ENCODE assay signal across 9 cellular contexts in the genomic region with DNA sequence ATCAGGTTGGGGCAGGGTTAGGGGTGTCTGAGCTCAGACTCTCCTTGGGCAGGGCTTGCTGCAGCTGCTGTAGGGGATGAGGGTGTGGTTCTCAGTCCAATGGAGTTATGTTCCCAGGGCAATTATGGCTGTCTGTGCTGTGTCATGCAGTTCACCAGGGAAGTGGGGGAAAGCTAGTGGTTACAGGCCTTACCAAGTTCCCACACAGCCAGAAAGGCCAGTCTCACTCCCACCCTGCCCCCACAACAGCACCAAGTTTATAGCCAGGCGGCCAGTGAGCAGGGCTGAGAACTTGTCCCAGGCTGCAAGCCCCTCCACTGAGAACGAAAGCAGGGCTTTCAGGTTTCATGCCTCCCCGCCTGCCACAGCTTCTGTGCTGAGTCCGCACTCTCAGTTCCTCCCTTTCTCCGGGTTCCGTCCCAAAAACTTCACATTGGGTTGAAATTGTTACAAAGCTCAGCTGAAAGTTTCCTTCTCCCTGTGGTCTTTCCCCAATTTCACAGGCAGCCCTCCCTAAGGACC. TPM values are rescaled to one million over a fixed set of nuclear protein-coding genes. Genes with fewer than 3 reads are reported as not detected.
A peak's percentile ranks its signal among the peaks of the same experiment; 100 is the strongest.
DNase-seq lines count a peak whose midpoint lies in the region; ATAC-seq, FAIRE-seq and TF ChIP-seq lines count a peak whose summit lies in the region.
"Had no signal": no experiment of that assay in that cellular context is flagged by ENCODE, and none has a peak within 500 bp of the region (broad histone marks: within the 10 kb centered on the region; RNA-seq: fewer than 3 reads in every experiment).

No MANE protein-coding gene starts in this region.

- peak overlapping the region; percentile 81 for H3K4me2 ChIP-seq in MM.1S (ENCODE audit: low read depth, low read length)

- H3K27me3 ChIP-seq in MM.1S (replicated peaks; ENCODE audit: insufficient read depth, low read length) (no peaks in the 10 kb centered on the region), muscle layer of duodenum (ENCODE audit: low read depth, low read length) (no peaks in the 10 kb centered on the region), small intestine (ENCODE audit: control insufficient read depth in 2 of 2, insufficient read depth in 2 of 2, low read length in 2 of 2) (no peaks in the 10 kb centered on the region)
- H3K27me3 ChIP-seq: Peyer's patch had no signal

- ATAC-seq in GM18517 (IDR thresholded peaks at IDR 0.05; ENCODE audit: unreplicated experiment) (peak; percentile 18), HG02642 (IDR thresholded peaks at IDR 0.05; ENCODE audit: poor library complexity, unreplicated experiment) (peak; percentile 90)

- H3F3A ChIP-seq in MM.1S (ENCODE audit: insufficient read depth, low read length) = peaks cover 24% of the 10 kb centered on the region

- no peaks in the 10 kb centered on the region for H3K79me2 ChIP-seq in MM.1S (ENCODE audit: low read length)

- no peaks in the 10 kb centered on the region for H4K20me1 ChIP-seq in MM.1S (ENCODE audit: insufficient read depth, low read length)

- peaks cover 4% of the 10 kb centered on the region for H3K9me3 Mint-ChIP-seq in activated T-cell treated with anti-CD3 and anti-CD28 coated beads, Interleukin-2, amount 50 U/mL, for 24 hours

- 80 to 95% (median 95%) methylated on average over 6 of the region's 6 CpGs for WGBS in small intestine, 3 donors

- H3K9ac ChIP-seq in MM.1S (ENCODE audit: low read length) (peak overlapping the region; percentile 43), kidney (ENCODE audit: low read length in 2 of 2) (no peak overlapping the region)

- H3K27ac ChIP-seq in MM.1S (ENCODE audit: low read length) (peak overlapping the region; percentile 88), muscle layer of duodenum (ENCODE audit: low read length) (peak overlapping the region; percentile 28), kidney (ENCODE audit: low read depth in 2 of 2, low read length in 2 of 2) (no peak overlapping the region), small intestine (ENCODE audit: low read depth in 1 of 2, low read length in 1 of 2) (no peak overlapping the region)

- intact Hi-C loops in kidney (cut with DNase I) = no loop called here

- H3K27me3 Mint-ChIP-seq in activated T-cell treated with anti-CD3 and anti-CD28 coated beads, Interleukin-2, amount 50 U/mL, for 24 hours = peaks cover 3% of the 10 kb centered on the region

- no peak overlapping the region for H3K27ac Mint-ChIP-seq in activated T-cell treated with anti-CD3 and anti-CD28 coated beads, Interleukin-2, amount 50 U/mL, for 24 hours

- no peak for FAIRE-seq in kidney (lab: Jason Lieb, UNC)
- no peak for FAIRE-seq in small intestine (lab: Jason Lieb, UNC)

- H3K4me1 ChIP-seq in MM.1S (ENCODE audit: low read length) (peaks cover 12% of the 10 kb centered on the region), muscle layer of duodenum (ENCODE audit: control insufficient read depth in 1 of 2, insufficient read depth in 2 of 2, low read length in 2 of 2) (no peaks in the 10 kb centered on the region), kidney (ENCODE audit: control insufficient read depth in 1 of 2, insufficient read depth in 1 of 2, low read depth in 1 of 2, low read length in 2 of 2) (no peaks in the 10 kb centered on the region), small intestine (ENCODE audit: control insufficient read depth in 2 of 2, insufficient read depth in 1 of 2, low read depth in 1 of 2, low read length in 1 of 2) (no peaks in the 10 kb centered on the region)
- H3K4me1 ChIP-seq: Peyer's patch had no signal

- no peaks in the 10 kb centered on the region for H3K4me1 Mint-ChIP-seq in activated T-cell treated with anti-CD3 and anti-CD28 coated beads, Interleukin-2, amount 50 U/mL, for 24 hours (ENCODE audit: low read depth)

- no peak overlapping the region for H3K4me3 Mint-ChIP-seq in activated T-cell treated with anti-CD3 and anti-CD28 coated beads, Interleukin-2, amount 50 U/mL, for 24 hours

- peak overlapping the region; percentile 84 for H2AFZ ChIP-seq in MM.1S (ENCODE audit: low read length)

- no peaks in the 10 kb centered on the region for H3K36me3 ChIP-seq in MM.1S (replicated peaks; ENCODE audit: insufficient read depth, low read length)
- H3K36me3 ChIP-seq in muscle layer of duodenum (ENCODE audit: control insufficient read depth in 1 of 2, insufficient read depth in 2 of 2, low read length in 2 of 2) = no peaks in the 10 kb centered on the region
- no peaks in the 10 kb centered on the region for H3K36me3 ChIP-seq in kidney (ENCODE audit: control insufficient read depth in 1 of 2, insufficient read depth in 2 of 2, low read length in 2 of 2)
- no peaks in the 10 kb centered on the region for H3K36me3 ChIP-seq in small intestine (ENCODE audit: control insufficient read depth in 2 of 2, insufficient read depth in 2 of 2, low read length in 2 of 2)
- H3K36me3 ChIP-seq: Peyer's patch had no signal

- DNase-seq in MM.1S (peak; percentile 86), kidney (no peak), small intestine (no peak), COLO829 (ENCODE audit: low spot score) (no peak)
- DNase-seq in activated T-cell treated with anti-CD3 and anti-CD28 coated beads, Interleukin-2, amount 50 U/mL, for 24 hours = no peak

- no peaks in the 10 kb centered on the region for H3K9me3 ChIP-seq in MM.1S (replicated peaks; ENCODE audit: insufficient read depth, low read length)
- H3K9me3 ChIP-seq in muscle layer of duodenum (ENCODE audit: control insufficient read depth in 1 of 2, low read length in 2 of 2) = no peaks in the 10 kb centered on the region
- no peaks in the 10 kb centered on the region for H3K9me3 ChIP-seq in kidney (ENCODE audit: control insufficient read depth in 1 of 2, low read length in 2 of 2)
- no peaks in the 10 kb centered on the region for H3K9me3 ChIP-seq in small intestine (ENCODE audit: control insufficient read depth, low read depth)
- H3K9me3 ChIP-seq: Peyer's patch had no signal

- TF ChIP-seq CTCF in MM.1S (IDR thresholded peaks at IDR 0.05; ENCODE audit: low read length) = no peak
- TF ChIP-seq CTCF in kidney (IDR thresholded peaks at IDR 0.05; ENCODE audit: borderline replicate concordance, extremely low read depth, insufficient read depth) = no peak

- H3K9me2 ChIP-seq in MM.1S (replicated peaks; ENCODE audit: insufficient read depth, low read length) = no peaks in the 10 kb centered on the region

- H3K36me3 Mint-ChIP-seq in activated T-cell treated with anti-CD3 and anti-CD28 coated beads, Interleukin-2, amount 50 U/mL, for 24 hours (ENCODE audit: low read depth) = no peaks in the 10 kb centered on the region

- H3K4me3 ChIP-seq in MM.1S (ENCODE audit: low read length) (peak overlapping the region; percentile 60), muscle layer of duodenum (ENCODE audit: low read depth in 1 of 2, low read length in 2 of 2) (no peak overlapping the region), kidney (ENCODE audit: low read length in 2 of 2) (no peak overlapping the region), small intestine (ENCODE audit: low read depth in 1 of 2, low read length in 2 of 2) (no peak overlapping the region)
- H3K4me3 ChIP-seq: Peyer's patch had no signal

RNA-seq across cellular contexts. Expression of gene CPOX, which starts 19.6 kb away (rescaled TPM):
- 13.7 TPM for total RNA-seq in kidney
- polyA plus RNA-seq in kidney (ENCODE audit: insufficient read depth, low read depth, low replicate concordance) = 6.6 TPM
- polyA plus RNA-seq in small intestine = 10 to 100 TPM; 13.4 to 28.6 (median 13.8) TPM

Comparison
In these comparisons a context has a peak if more than half of its experiments do, and no peak if none do; other contexts are left out.
1. H3K27ac ChIP-seq: peak in MM.1S (single experiment) and muscle layer of duodenum (single experiment); none in kidney (0 of 2) and small intestine (0 of 2).